ENCODE assay signal across 8 cellular contexts in genomic region chr2:25274868-25275574, GRCh38.
DNase-seq lines count a peak whose midpoint lies in the region; ATAC-seq and TF ChIP-seq lines count a peak whose summit lies in the region.

No MANE protein-coding gene starts in this region.

- peaks cover 61% of the 10 kb centered on the region for H3K4me1 Mint-ChIP-seq in activated CD4-positive, alpha-beta memory T cell treated with anti-CD3 and anti-CD28 coated beads, Interleukin-2, amount 10 ng/mL, durations not matched to agents 7 days and 5 days

- no peak overlapping the region for H3K4me3 Mint-ChIP-seq in activated CD4-positive, alpha-beta memory T cell treated with anti-CD3 and anti-CD28 coated beads, Interleukin-2, amount 10 ng/mL, durations not matched to agents 7 days and 5 days

- ATAC-seq in Right ventricle myocardium superior (ENCODE audit: poor library complexity): peak; percentile 19

- intact Hi-C loops in Right ventricle myocardium superior (cut with DNase I): no loop called here

- no peaks in the 10 kb centered on the region for H3K27me3 Mint-ChIP-seq in activated CD4-positive, alpha-beta memory T cell treated with anti-CD3 and anti-CD28 coated beads, Interleukin-2, amount 10 ng/mL, durations not matched to agents 7 days and 5 days

- no peaks in the 10 kb centered on the region for H3K9me3 Mint-ChIP-seq in activated CD4-positive, alpha-beta memory T cell treated with anti-CD3 and anti-CD28 coated beads, Interleukin-2, amount 10 ng/mL, durations not matched to agents 7 days and 5 days

- H3K36me3 Mint-ChIP-seq in activated CD4-positive, alpha-beta memory T cell treated with anti-CD3 and anti-CD28 coated beads, Interleukin-2, amount 10 ng/mL, durations not matched to agents 7 days and 5 days (ENCODE audit: low read depth): peaks cover 23% of the 10 kb centered on the region

- DNase-seq in GM12865 (ENCODE audit: low read depth) (peak; percentile 56), Right ventricle myocardium superior (peak; percentile 55), COLO668 (lab: John Stamatoyannopoulos, UW; ENCODE audit: unreplicated experiment) (no peak), HuH-7 (ENCODE audit: low spot score) (no peak), RPMI8226 (no peak), globus pallidus (ENCODE audit: low spot score) (no peak)
- peak; percentile 41 for DNase-seq in activated CD4-positive, alpha-beta memory T cell treated with anti-CD3 and anti-CD28 coated beads, Interleukin-2, amount 10 ng/mL, durations not matched to agents 7 days and 5 days
- DNase-seq in stimulated activated CD8-positive, alpha-beta memory T cell treated with anti-CD3 and anti-CD28 coated beads, Interleukin-12 subunit alpha, Interleukin-12 subunit beta, amount 100 ng/mL, for 1 hour (ENCODE audit: low read depth): peak; percentile 51

- H3K4me3 ChIP-seq in GM12865 (ENCODE audit: low read depth, low read length): no peak overlapping the region

- TF ChIP-seq CTCF in GM12865 (IDR thresholded peaks at IDR 0.05; ENCODE audit: insufficient read depth, low read depth, low read length, missing control alignments): no peak

- CTCF ChIA-PET in activated CD4-positive, alpha-beta memory T cell treated with anti-CD3 and anti-CD28 coated beads, Interleukin-2, amount 10 ng/mL, durations not matched to agents 7 days and 5 days (lab: Charles Lee): interaction anchor here (3.6 kb wide), 1 partner anchor 11 kb away, joined by 36 read pairs; no protein-coding TSS in a partner anchor

- peak overlapping the region; percentile 69 for H3K27ac Mint-ChIP-seq in activated CD4-positive, alpha-beta memory T cell treated with anti-CD3 and anti-CD28 coated beads, Interleukin-2, amount 10 ng/mL, durations not matched to agents 7 days and 5 days

- POLR2A ChIA-PET in activated CD4-positive, alpha-beta memory T cell treated with anti-CD3 and anti-CD28 coated beads, Interleukin-2, amount 10 ng/mL, durations not matched to agents 7 days and 5 days (lab: Charles Lee): interaction anchor here (1.1 to 3.8 kb wide), 7 partner anchors 11 to 39 kb away, joined by 3 to 46 read pairs (median 26); no protein-coding TSS in a partner anchor

Comparison
In these comparisons a context has a peak if more than half of its experiments do, and no peak if none do; other contexts are left out.
1. DNase-seq: peak in GM12865 (single experiment), activated CD4-positive, alpha-beta memory T cell treated with anti-CD3 and anti-CD28 coated beads, Interleukin-2, amount 10 ng/mL, durations not matched to agents 7 days and 5 days (single experiment), Right ventricle myocardium superior (single experiment) and stimulated activated CD8-positive, alpha-beta memory T cell treated with anti-CD3 and anti-CD28 coated beads, Interleukin-12 subunit alpha, Interleukin-12 subunit beta, amount 100 ng/mL, for 1 hour (single experiment); none in COLO668 (single experiment), HuH-7 (single experiment), RPMI8226 (single experiment) and globus pallidus (single experiment).